In genomic region chr1:245180496-245180895, GRCh38 we compare ENCODE assay signal across 10 cellular contexts. TPM values are rescaled to one million over a fixed set of nuclear protein-coding genes. Genes with fewer than 3 reads are reported as not detected.
DNase-seq lines count a peak whose midpoint lies in the region; TF ChIP-seq lines count a peak whose summit lies in the region.
"Had no signal": no experiment of that assay in that cellular context is flagged by ENCODE, and none has a peak within 500 bp of the region (broad histone marks: within the 10 kb centered on the region; RNA-seq: fewer than 3 reads in every experiment).

No MANE protein-coding gene starts in this region.

- CTCF ChIA-PET in activated naive CD4-positive, alpha-beta T cell treated with anti-CD3 and anti-CD28 coated beads, Interleukin-2, amount 10 ng/mL, durations not matched to agents 7 days and 5 days (lab: Charles Lee) = no interaction called here

- peaks cover 21% of the 10 kb centered on the region for H3K36me3 Mint-ChIP-seq in nephron progenitor cell (ENCODE audit: low read depth)
- no peaks in the 10 kb centered on the region for H3K36me3 Mint-ChIP-seq in activated naive CD4-positive, alpha-beta T cell treated with anti-CD3 and anti-CD28 coated beads, Interleukin-2, amount 10 ng/mL, durations not matched to agents 7 days and 5 days
- H3K36me3 Mint-ChIP-seq: CD4-positive, alpha-beta memory T cell had no signal

- H4K20me1 ChIP-seq in DOHH2 (ENCODE audit: control insufficient read depth, insufficient read depth, low read depth, low read length) = no peaks in the 10 kb centered on the region

- H3K4me2 ChIP-seq in DOHH2 (ENCODE audit: low read length) = peak overlapping the region; percentile 48

- TF ChIP-seq CTCF in DOHH2 (IDR thresholded peaks at IDR 0.05; ENCODE audit: low read depth, low read length, poor library complexity, severe bottlenecking) = no peak
- no peak for TF ChIP-seq CTCF in nephron progenitor cell (IDR thresholded peaks at IDR 0.05)

- no peaks in the 10 kb centered on the region for H3K9me3 Mint-ChIP-seq in nephron progenitor cell
- no peaks in the 10 kb centered on the region for H3K9me3 Mint-ChIP-seq in activated naive CD4-positive, alpha-beta T cell treated with anti-CD3 and anti-CD28 coated beads, Interleukin-2, amount 10 ng/mL, durations not matched to agents 7 days and 5 days
- H3K9me3 Mint-ChIP-seq: activated T-cell treated with anti-CD3 and anti-CD28 coated beads, Interleukin-2, amount 50 U/mL, for 24 hours had no signal

- H3K36me3 ChIP-seq in DOHH2 (ENCODE audit: control insufficient read depth, low read length) = no peaks in the 10 kb centered on the region

- H3F3A ChIP-seq in DOHH2 (ENCODE audit: control insufficient read depth, insufficient read depth) = no peaks in the 10 kb centered on the region

- peaks cover 17% of the 10 kb centered on the region for H3K4me1 ChIP-seq in DOHH2 (ENCODE audit: control insufficient read depth, low read length)

- 0 out of 2 replicates have a peak overlapping the region, but pooled peaks have one; percentile 7 for H3K4me3 ChIP-seq in DOHH2 (ENCODE audit: low read length)

- H3K79me2 ChIP-seq in DOHH2 (ENCODE audit: control insufficient read depth, low read length) = no peaks in the 10 kb centered on the region

- peak overlapping the region; percentile 30 for H3K4me3 Mint-ChIP-seq in nephron progenitor cell
- H3K4me3 Mint-ChIP-seq in activated naive CD4-positive, alpha-beta T cell treated with anti-CD3 and anti-CD28 coated beads, Interleukin-2, amount 10 ng/mL, durations not matched to agents 7 days and 5 days = no peak overlapping the region
- H3K4me3 Mint-ChIP-seq: activated T-cell treated with anti-CD3 and anti-CD28 coated beads, Interleukin-2, amount 50 U/mL, for 24 hours; CD4-positive, alpha-beta memory T cell had no signal

- in situ Hi-C loops in KBM-7 (cut with MboI; ENCODE audit: low pct_unique_long_range_greater_than_20kb, low sequenced_read_pairs) = no loop called here
- in situ Hi-C loops in G401 (cut with HindIII; ENCODE audit: low sequenced_read_pairs) = no loop called here

- peak overlapping the region; percentile 90 for H3K27ac Mint-ChIP-seq in nephron progenitor cell
- H3K27ac Mint-ChIP-seq in activated naive CD4-positive, alpha-beta T cell treated with anti-CD3 and anti-CD28 coated beads, Interleukin-2, amount 10 ng/mL, durations not matched to agents 7 days and 5 days = no peak overlapping the region
- H3K27ac Mint-ChIP-seq: activated T-cell treated with anti-CD3 and anti-CD28 coated beads, Interleukin-2, amount 50 U/mL, for 24 hours; CD4-positive, alpha-beta memory T cell had no signal

- H3K27me3 ChIP-seq in DOHH2 (ENCODE audit: control insufficient read depth, low read length) = no peaks in the 10 kb centered on the region

- DNase-seq in KBM-7 = peak; percentile 78
- peak; percentile 65 for DNase-seq in astrocyte of the hippocampus (ENCODE audit: low read depth, low spot score)
- no peak for DNase-seq in nephron progenitor cell
- no peak for DNase-seq in activated naive CD4-positive, alpha-beta T cell treated with anti-CD3 and anti-CD28 coated beads, Interleukin-2, amount 10 ng/mL, durations not matched to agents 7 days and 5 days
- DNase-seq in G401 (ENCODE audit: low spot score) = no peak
- no peak for DNase-seq in medulla oblongata (ENCODE audit: extremely low spot score)
- DNase-seq: activated T-cell treated with anti-CD3 and anti-CD28 coated beads, Interleukin-2, amount 50 U/mL, for 24 hours; CD4-positive, alpha-beta memory T cell; NCI-H2107 had no signal

- H3K9me2 ChIP-seq in DOHH2 (replicated peaks; ENCODE audit: control insufficient read depth, low read length) = no peaks in the 10 kb centered on the region

- no peaks in the 10 kb centered on the region for H3K9me3 ChIP-seq in DOHH2 (ENCODE audit: control insufficient read depth, insufficient read depth, low read length)

- H3K27ac ChIP-seq in DOHH2 (ENCODE audit: low read depth, low read length) = no peak overlapping the region

- peaks cover 71% of the 10 kb centered on the region for H3K4me1 Mint-ChIP-seq in nephron progenitor cell
- H3K4me1 Mint-ChIP-seq in activated naive CD4-positive, alpha-beta T cell treated with anti-CD3 and anti-CD28 coated beads, Interleukin-2, amount 10 ng/mL, durations not matched to agents 7 days and 5 days = no peaks in the 10 kb centered on the region
- H3K4me1 Mint-ChIP-seq: CD4-positive, alpha-beta memory T cell had no signal

- peaks cover 3% of the 10 kb centered on the region for H3K27me3 Mint-ChIP-seq in nephron progenitor cell (ENCODE audit: low read depth, poor library complexity)
- H3K27me3 Mint-ChIP-seq in activated naive CD4-positive, alpha-beta T cell treated with anti-CD3 and anti-CD28 coated beads, Interleukin-2, amount 10 ng/mL, durations not matched to agents 7 days and 5 days = peaks cover 10% of the 10 kb centered on the region

RNA-seq across cellular contexts. Expression of gene KIF26B, which starts 25.7 kb away (rescaled TPM):
- 9.8 and 10.5 TPM in 2 replicates for total RNA-seq in G401 (2014; rRNA removed; shearing (Covaris generic))
- total RNA-seq: CD4-positive, alpha-beta memory T cell had no signal

Comparison
In these comparisons a context has a peak if more than half of its experiments do, and no peak if none do; other contexts are left out.
1. DNase-seq: peak in KBM-7 (single experiment) and astrocyte of the hippocampus (single experiment); none in nephron progenitor cell (single experiment), activated naive CD4-positive, alpha-beta T cell treated with anti-CD3 and anti-CD28 coated beads, Interleukin-2, amount 10 ng/mL, durations not matched to agents 7 days and 5 days (single experiment), G401 (single experiment) and medulla oblongata (single experiment).